ENCODE assay signal across 1 cellular context in genomic region chr10:8297951-8298350, GRCh38.
TF ChIP-seq lines count a peak whose summit lies in the region.

No MANE protein-coding gene starts in this region.

TF ChIP-seq in H1, 55 proteins besides CTCF, POLR2A, EP300 and RAD21:
- TF ChIP-seq SIX5 (IDR thresholded peaks at IDR 0.05; ENCODE audit: low read depth, low read length) = no peak
- TF ChIP-seq TCF12 (IDR thresholded peaks at IDR 0.05; ENCODE audit: low read depth, low read length) = no peak
- TF ChIP-seq FOSL1 (IDR thresholded peaks at IDR 0.05; ENCODE audit: insufficient read depth, low read depth, low read length) = no peak
- TF ChIP-seq, protein P1, sequence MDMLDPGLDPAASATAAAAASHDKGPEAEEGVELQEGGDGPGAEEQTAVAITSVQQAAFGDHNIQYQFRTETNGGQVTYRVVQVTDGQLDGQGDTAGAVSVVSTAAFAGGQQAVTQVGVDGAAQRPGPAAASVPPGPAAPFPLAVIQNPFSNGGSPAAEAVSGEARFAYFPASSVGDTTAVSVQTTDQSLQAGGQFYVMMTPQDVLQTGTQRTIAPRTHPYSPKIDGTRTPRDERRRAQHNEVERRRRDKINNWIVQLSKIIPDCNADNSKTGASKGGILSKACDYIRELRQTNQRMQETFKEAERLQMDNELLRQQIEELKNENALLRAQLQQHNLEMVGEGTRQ (IDR thresholded peaks at IDR 0.05; ENCODE audit: low read length) = no peak
- TF ChIP-seq, protein P2, sequence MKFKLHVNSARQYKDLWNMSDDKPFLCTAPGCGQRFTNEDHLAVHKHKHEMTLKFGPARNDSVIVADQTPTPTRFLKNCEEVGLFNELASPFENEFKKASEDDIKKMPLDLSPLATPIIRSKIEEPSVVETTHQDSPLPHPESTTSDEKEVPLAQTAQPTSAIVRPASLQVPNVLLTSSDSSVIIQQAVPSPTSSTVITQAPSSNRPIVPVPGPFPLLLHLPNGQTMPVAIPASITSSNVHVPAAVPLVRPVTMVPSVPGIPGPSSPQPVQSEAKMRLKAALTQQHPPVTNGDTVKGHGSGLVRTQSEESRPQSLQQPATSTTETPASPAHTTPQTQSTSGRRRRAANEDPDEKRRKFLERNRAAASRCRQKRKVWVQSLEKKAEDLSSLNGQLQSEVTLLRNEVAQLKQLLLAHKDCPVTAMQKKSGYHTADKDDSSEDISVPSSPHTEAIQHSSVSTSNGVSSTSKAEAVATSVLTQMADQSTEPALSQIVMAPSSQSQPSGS (IDR thresholded peaks at IDR 0.05; ENCODE audit: low read length) = no peak
- no peak for TF ChIP-seq ASH2L (IDR thresholded peaks at IDR 0.05; ENCODE audit: low read length)
- TF ChIP-seq SP1 (IDR thresholded peaks at IDR 0.05; ENCODE audit: low read depth, low read length) = no peak
- no peak for TF ChIP-seq RBBP5 (IDR thresholded peaks at IDR 0.05; ENCODE audit: borderline replicate concordance, low read depth, low read length)
- TF ChIP-seq RXRA (IDR thresholded peaks at IDR 0.05; ENCODE audit: insufficient read depth, low read depth, low read length) = no peak
- no peak for TF ChIP-seq RFX5 (IDR thresholded peaks at IDR 0.05; ENCODE audit: borderline replicate concordance, low read depth, low read length)
- no peak for TF ChIP-seq BRCA1 (IDR thresholded peaks at IDR 0.05; ENCODE audit: low read depth, low read length)
- no peak for TF ChIP-seq CTBP2 (IDR thresholded peaks at IDR 0.05; ENCODE audit: borderline replicate concordance, insufficient read depth, insufficient read length, low read length)
